In genomic region chrX:47245156-47245555, GRCh38 we compare ENCODE assay signal across 14 cellular contexts. TPM values are rescaled to one million over a fixed set of nuclear protein-coding genes. Genes with fewer than 3 reads are reported as not detected.
DNase-seq lines count a peak whose midpoint lies in the region; ATAC-seq and TF ChIP-seq lines count a peak whose summit lies in the region.
"Had no signal": no experiment of that assay in that cellular context is flagged by ENCODE, and none has a peak within 500 bp of the region (broad histone marks: within the 10 kb centered on the region; RNA-seq: fewer than 3 reads in every experiment).

No MANE protein-coding gene starts in this region.

- no peak overlapping the region for H3K4me3 ChIP-seq in HEK293 (ENCODE audit: low read depth, low read length)
- H3K4me3 ChIP-seq in WERI-Rb-1 (ENCODE audit: low read depth, low read length), result no peak overlapping the region; the same call in 1 of the 2 replicates
- H3K4me3 ChIP-seq in sigmoid colon, result no peak overlapping the region
- H3K4me3 ChIP-seq: GM23248 had no signal

- DNase-seq in NCI-H2171 treated with DMSO at 0.1 percent for 48 hours (lab: John Stamatoyannopoulos, UW) (peak; percentile 15), NCI-H2171 (lab: John Stamatoyannopoulos, UW) (no peak), WERI-Rb-1 (peak; percentile 80), sigmoid colon (peak; percentile 56), DMS53 treated with DMSO at 0.1 percent for 48 hours (lab: John Stamatoyannopoulos, UW; ENCODE audit: unreplicated experiment) (no peak), GOT3 (lab: John Stamatoyannopoulos, UW) (no peak)
- DNase-seq: CD8-positive, alpha-beta T cell; COR-L47; DMS53; GM23248; H7 had no signal

- H3K36me3 ChIP-seq in HEK293 (ENCODE audit: control insufficient read depth in 2 of 2, insufficient read depth in 1 of 2, low read length in 2 of 2), result peaks cover 30 to 89% of the 10 kb centered on the region in 2 experiments
- peaks cover 32% of the 10 kb centered on the region for H3K36me3 ChIP-seq in WERI-Rb-1
- peaks cover 0 to 57% (median 7%) of the 10 kb centered on the region in 4 donors for H3K36me3 ChIP-seq in sigmoid colon

- intact Hi-C loops in sigmoid colon (cut with DNase I), result no loop called here

- POLR2A ChIA-PET in HEK293 (lab: Yijun Ruan, JAX), result interaction anchor here (0.6 to 3.2 kb wide), 2 partner anchors 12 to 21 kb away, joined by 4 to 8 read pairs; partner anchors contain the start of gene USP11

- H3K27ac ChIP-seq in HEK293 (ENCODE audit: extremely low read depth, low read depth, low read length) (no peak overlapping the region), WERI-Rb-1 (peak overlapping the region; percentile 77), sigmoid colon (no peak overlapping the region)
- H3K27ac ChIP-seq: 22Rv1, GM23248 had no signal

- no peak for TF ChIP-seq CTCF in HEK293 (tag by site-specific recombination; IDR thresholded peaks at IDR 0.05)
- no peak for TF ChIP-seq CTCF in WERI-Rb-1 (IDR thresholded peaks at IDR 0.05; ENCODE audit: low read depth, low read length)
- TF ChIP-seq CTCF in sigmoid colon (IDR thresholded peaks at IDR 0.05), result no peak

- H3K27me3 ChIP-seq in WERI-Rb-1 (ENCODE audit: insufficient read depth, low read depth, severe bottlenecking), result no peaks in the 10 kb centered on the region
- H3K27me3 ChIP-seq in sigmoid colon, result no peaks in the 10 kb centered on the region

- CTCF ChIA-PET in HEK293 (lab: Yijun Ruan, JAX), result interaction anchor here (0.6 to 0.9 kb wide), 3 partner anchors 8 to 99 kb away, joined by 3 to 4 read pairs (median 3); no protein-coding TSS in a partner anchor

- H3K4me1 ChIP-seq in HEK293 (ENCODE audit: control insufficient read depth, insufficient read depth, low read length) (no peaks in the 10 kb centered on the region), sigmoid colon (no peaks in the 10 kb centered on the region)

- TF ChIP-seq EP300 in sigmoid colon (IDR thresholded peaks at IDR 0.05), result no peak

- H3K9me3 ChIP-seq in HEK293 (ENCODE audit: control insufficient read depth, insufficient read depth, low read depth, low read length), result no peaks in the 10 kb centered on the region
- H3K9me3 ChIP-seq in WERI-Rb-1 (ENCODE audit: severe bottlenecking), result no peaks in the 10 kb centered on the region
- no peaks in the 10 kb centered on the region for H3K9me3 ChIP-seq in sigmoid colon

- no peak for ATAC-seq in GM18858 (IDR thresholded peaks at IDR 0.05; ENCODE audit: unreplicated experiment)
- ATAC-seq: CD8-positive, alpha-beta T cell had no signal

- TF ChIP-seq POLR2A in sigmoid colon (IDR thresholded peaks at IDR 0.05), result no peak

- WGBS in sigmoid colon, 2 donors, result 96 to 98% methylated on average over 10 of the region's 10 CpGs

TF ChIP-seq in HEK293, 187 proteins besides CTCF, POLR2A, EP300 and RAD21:
- TF ChIP-seq ZIC2 (tag by site-specific recombination; IDR thresholded peaks at IDR 0.05) (peak; percentile 47), ZNF677 (tag by site-specific recombination; IDR thresholded peaks at IDR 0.05) (no peak)
TF ChIP-seq in HEK293: peak in this region for 1.

RNA-seq across cellular contexts. Expression of gene USP11, which starts 12.3 kb away (rescaled TPM):
- total RNA-seq in sigmoid colon, result 10 to 100 TPM; 18.9 to 37.7 (median 35.3) TPM
- 10 to 100 TPM in 1 of 3 donors, 1 to 10 TPM in 2; 4.9 to 21.8 (median 6.6) TPM for polyA plus RNA-seq in sigmoid colon

RNA-seq across cellular contexts. Expression of gene CDK16, which starts 26.7 kb away (rescaled TPM):
- 10 to 100 TPM; 43.8 to 55.9 (median 45.6) TPM for total RNA-seq in sigmoid colon
- 10 to 100 TPM; 35.4 to 64.6 (median 46.5) TPM for polyA plus RNA-seq in sigmoid colon

RNA-seq across cellular contexts. Expression of gene UBA1, which starts 51.5 kb away (rescaled TPM):
- total RNA-seq in sigmoid colon, result 100 to 1,000 TPM in 1 of 4 donors, 10 to 100 TPM in 3; 74.9 to 112 (median 80.7) TPM
- polyA plus RNA-seq in sigmoid colon, result 100 to 1,000 TPM in 1 of 3 donors, 10 to 100 TPM in 2; 72.7 to 126 (median 84.2) TPM

Comparison
In these comparisons a context has a peak if more than half of its experiments do, and no peak if none do; other contexts are left out.
1. DNase-seq: peak in NCI-H2171 treated with DMSO at 0.1 percent for 48 hours (single experiment), WERI-Rb-1 (single experiment) and sigmoid colon (single experiment); none in NCI-H2171 (single experiment), DMS53 treated with DMSO at 0.1 percent for 48 hours (single experiment) and GOT3 (single experiment).